ENCODE assay signal across 9 cellular contexts in genomic region chr9:129142536-129142935, GRCh38. TPM values are rescaled to one million over a fixed set of nuclear protein-coding genes. Genes with fewer than 3 reads are reported as not detected.
DNase-seq lines count a peak whose midpoint lies in the region; ATAC-seq, FAIRE-seq and TF ChIP-seq lines count a peak whose summit lies in the region.
"Had no signal": no experiment of that assay in that cellular context is flagged by ENCODE, and none has a peak within 500 bp of the region (broad histone marks: within the 10 kb centered on the region; RNA-seq: fewer than 3 reads in every experiment).

No MANE protein-coding gene starts in this region.

- TF ChIP-seq POLR2A in GM12878 (IDR thresholded peaks at IDR 0.05; ENCODE audit: low read depth, low read length) (no peak), HepG2 (IDR thresholded peaks at IDR 0.05; ENCODE audit: insufficient read depth in 1 of 2, low read depth in 2 of 2, low read length in 2 of 2) (no peak)

- POLR2A ChIA-PET in GM12878 (lab: Charles Lee) (interaction anchor here (0.8 to 2.5 kb wide), 16 partner anchors 11 to 484 kb away, joined by 3 to 11 read pairs (median 3); partner anchors contain the start of genes IER5L, NTMT1 and SH3GLB2), HepG2 (lab: Yijun Ruan, JAX) (interaction anchor here (0.9 to 1.8 kb wide), 4 partner anchors 31 to 478 kb away, joined by 3 to 6 read pairs (median 4); partner anchors contain the start of genes C9orf50 and IER5L)

- WGBS in GM12878 (ENCODE audit: insufficient coverage, insufficient replicate concordance, low lambda C conversion rate, missing lambda C conversion rate) = 75% methylated on average over 7 of the region's 7 CpGs
- 100% methylated on average over 4 of the region's 7 CpGs for WGBS in HepG2 (ENCODE audit: low lambda C conversion rate)

- H3K9me3 Mint-ChIP-seq in HFFc6 = no peaks in the 10 kb centered on the region

- RAD21 ChIA-PET in GM12878 (lab: Charles Lee; ENCODE audit: unreplicated experiment) = interaction anchor here (0.6 to 7.8 kb wide), 18 partner anchors 11 to 483 kb away, joined by 3 to 197 read pairs (median 4); partner anchors contain the start of genes IER5L, NTMT1 and SH3GLB2

- H3K9ac ChIP-seq in GM12878 (ENCODE audit: control insufficient read depth, insufficient read depth, low read length) (peak overlapping the region; percentile 10; the same call in 1 of the 2 replicates), HepG2 (ENCODE audit: insufficient read depth, low read depth, low read length) (no peak overlapping the region), stomach smooth muscle (ENCODE audit: low read length in 2 of 2) (peak overlapping the region; percentile 61 to 62)

- H3K27me3 Mint-ChIP-seq in HFFc6 (ENCODE audit: insufficient read depth) = peaks cover 2% of the 10 kb centered on the region; the same call in 1 of the 2 replicates

- H3K36me3 Mint-ChIP-seq in HFFc6 (ENCODE audit: low read depth) = peaks cover 6% of the 10 kb centered on the region; the same call in 1 of the 2 replicates

- SMC1A ChIA-PET in GM12878 (lab: Charles Lee; ENCODE audit: uncharacterized antibody, unreplicated experiment) = interaction anchor here (0.8 to 8.1 kb wide), 12 partner anchors 9 to 481 kb away, joined by 3 to 116 read pairs (median 8); partner anchors contain the start of genes C9orf50, IER5L and NTMT1

- TF ChIP-seq EP300 in GM12878 (IDR thresholded peaks at IDR 0.05; ENCODE audit: borderline replicate concordance in 1 of 2, control insufficient read depth in 1 of 2, low read depth in 2 of 2, low read length in 2 of 2) (no peak), HepG2 (IDR thresholded peaks at IDR 0.05; ENCODE audit: low read depth in 2 of 2, low read length in 2 of 2) (no peak), HepG2 (CRISPR knock-in tag; IDR thresholded peaks at IDR 0.05; ENCODE audit: borderline replicate concordance) (no peak)

- H3K9me3 ChIP-seq in GM12878 (replicated peaks; ENCODE audit: control insufficient read depth, insufficient read depth, low read length) (no peaks in the 10 kb centered on the region), HepG2 (ENCODE audit: low read length) (no peaks in the 10 kb centered on the region), stomach smooth muscle (ENCODE audit: control insufficient read depth in 2 of 2, low read length in 2 of 2) (no peaks in the 10 kb centered on the region)

- FAIRE-seq in GM12878 (lab: Jason Lieb, UNC) = no peak
- FAIRE-seq in HepG2 (lab: Jason Lieb, UNC) = no peak
- FAIRE-seq: islet of Langerhans had no signal

- H3K4me3 Mint-ChIP-seq in HFFc6 = peak overlapping the region; percentile 76

- TF ChIP-seq RAD21 in GM12878 (IDR thresholded peaks at IDR 0.05; ENCODE audit: insufficient read depth, low read depth, low read length) (no peak), HepG2 (CRISPR knock-in tag; IDR thresholded peaks at IDR 0.05) (no peak)

- H4K20me1 ChIP-seq in GM12878 (ENCODE audit: control insufficient read depth, insufficient read depth) (no peaks in the 10 kb centered on the region), HepG2 (ENCODE audit: insufficient read depth, low read length) (no peaks in the 10 kb centered on the region)

- H3K36me3 ChIP-seq in GM12878 (ENCODE audit: control insufficient read depth in 2 of 2, insufficient read depth in 2 of 2, low read length in 1 of 2) (peaks cover 0 to 18% of the 10 kb centered on the region in 2 experiments; a peak in 3 of 4 replicates), HepG2 (replicated peaks in 1 of 2; ENCODE audit: control insufficient read depth in 1 of 2, insufficient read depth in 2 of 2, low read length in 2 of 2) (peaks cover 8 to 43% of the 10 kb centered on the region in 2 experiments), stomach smooth muscle (ENCODE audit: control insufficient read depth in 2 of 2, insufficient read depth in 2 of 2, low read length in 2 of 2) (peaks cover 4 to 9% of the 10 kb centered on the region in 2 donors)

- H3K27me3 ChIP-seq in GM12878 (replicated peaks in 1 of 2; ENCODE audit: control insufficient read depth in 2 of 2, insufficient read depth in 2 of 2, low read length in 1 of 2) (no peaks in the 10 kb centered on the region), HepG2 (ENCODE audit: control insufficient read depth in 1 of 2, insufficient read depth in 2 of 2, low read length in 2 of 2) (no peaks in the 10 kb centered on the region), stomach smooth muscle (ENCODE audit: control insufficient read depth in 1 of 2, insufficient read depth in 2 of 2, low read length in 2 of 2) (no peaks in the 10 kb centered on the region)

- H3K79me2 ChIP-seq in GM12878 (ENCODE audit: control insufficient read depth, insufficient read depth, low read length) (peaks cover 7% of the 10 kb centered on the region), HepG2 (ENCODE audit: insufficient read depth, low read length) (peaks cover 6% of the 10 kb centered on the region)

- H3K27ac ChIP-seq in GM12878 (ENCODE audit: control insufficient read depth, insufficient read depth) (peak overlapping the region; percentile 100), HepG2 (ENCODE audit: extremely low read length, insufficient read depth, low read length) (no peak overlapping the region), stomach smooth muscle (ENCODE audit: low read length) (peak overlapping the region; percentile 100)

- ATAC-seq in GM12878 = no peak
- no peak for ATAC-seq in HepG2
- no peak for ATAC-seq in HG02870 (IDR thresholded peaks at IDR 0.05; ENCODE audit: unreplicated experiment)
- no peak for ATAC-seq in HG03439 (IDR thresholded peaks at IDR 0.05; ENCODE audit: unreplicated experiment)

- BruUV-seq in GM12878 (replicated peaks; lab: Mats Ljungman, UMichigan) = no TSS peak
- BruUV-seq in HepG2 (replicated peaks; lab: Mats Ljungman, UMichigan) = no TSS peak

- H2AFZ ChIP-seq in GM12878 (ENCODE audit: control insufficient read depth, low read depth, low read length) = no peak overlapping the region
- no peak overlapping the region for H2AFZ ChIP-seq in HepG2 (ENCODE audit: low read length)

- in situ Hi-C loops in GM12878 (cut with MboI) (no loop called here), HepG2 (cut with HindIII; ENCODE audit: extremely low pct_ligation_motif_present, low pct_unique_long_range_greater_than_20kb) (loop anchor here (5.0 kb wide), 2 partner anchors 35 to 480 kb away; partner anchors contain the start of genes C9orf50 and IER5L)

- CTCF ChIA-PET in GM12878 (lab: Yijun Ruan, JAX) (interaction anchor here (0.6 to 11.0 kb wide), 41 partner anchors 9 to 781 kb away, joined by 3 to 273 read pairs (median 4); partner anchors contain the start of genes C9orf50, CRAT, ENDOG and IER5L), HepG2 (lab: Yijun Ruan, JAX; ENCODE audit: low intra/inter-chr PET ratio, low total read pairs) (no interaction called here)

- peaks cover 94% of the 10 kb centered on the region for H3K4me1 Mint-ChIP-seq in HFFc6 (ENCODE audit: low read depth)

- H3K27ac Mint-ChIP-seq in HFFc6 = peak overlapping the region; percentile 97

- intact Hi-C loops in GM12878 (cut with micrococcal nuclease; ENCODE audit: unreplicated experiment) (no loop called here), HepG2 (cut with micrococcal nuclease; ENCODE audit: unreplicated experiment) (loop anchor here (5.0 kb wide), 1 partner anchor 35 kb away; the partner anchor contains the start of gene IER5L)

- H3K4me1 ChIP-seq in GM12878 (ENCODE audit: control insufficient read depth, insufficient read depth, low read length) = peaks cover 43% of the 10 kb centered on the region
- H3K4me1 ChIP-seq in HepG2 (ENCODE audit: insufficient read depth, low read length) = peaks cover 64% of the 10 kb centered on the region
- H3K4me1 ChIP-seq in stomach smooth muscle (ENCODE audit: control insufficient read depth, insufficient read depth, low read length) = peaks cover 92% of the 10 kb centered on the region

- H3K4me3 ChIP-seq in GM12878 (no peak overlapping the region; the same call in 1 of the 2 replicates), HepG2 (replicated peaks in 1 of 3; ENCODE audit: insufficient read depth in 1 of 3, low read depth in 2 of 3, low read length in 3 of 3) (no peak overlapping the region), stomach smooth muscle (ENCODE audit: low read length in 2 of 2) (peak overlapping the region; percentile 36 to 65)

- H3K4me2 ChIP-seq in GM12878 (ENCODE audit: control insufficient read depth, insufficient read depth) (peak overlapping the region; percentile 71), HepG2 (ENCODE audit: low read depth, low read length) (no peak overlapping the region)

- TF ChIP-seq CTCF in HFFc6 (IDR thresholded peaks at IDR 0.05) (no peak), GM12878 (IDR thresholded peaks at IDR 0.05 in 2 of 3, conservative IDR thresholded peaks at IDR 0.05 in 1 of 3; ENCODE audit: control insufficient read depth in 2 of 3, extremely low read depth in 1 of 3, insufficient read depth in 1 of 3, low read depth in 3 of 3, low read length in 3 of 3) (no peak), HepG2 (CRISPR knock-in tag; IDR thresholded peaks at IDR 0.05) (no peak)

- DNase-seq in HFFc6 (no peak), GM12878 (ENCODE audit: low read depth, low spot score) (no peak), HepG2 (ENCODE audit: low spot score) (no peak), mucosa of gallbladder (ENCODE audit: low spot score) (no peak), COLO829 (ENCODE audit: low spot score) (no peak)

RNA-seq across cellular contexts. Expression of gene PTPA, which starts 31.3 kb away (rescaled TPM):
- 100 to 1,000 TPM; 153 to 170 (median 162) TPM for total RNA-seq in HFFc6 (2021; fragmentation: NEBNext Ultra II Directional; extraction: Animal tissue kit (Norgen Biotek cat#: 25700))
- total RNA-seq in GM12878 (2013; cell fraction: nucleolus; rRNA removed) = 38.9 and 47.5 TPM in 2 replicates
- total RNA-seq in GM12878 (2014; rRNA removed) (86.2 and 91.7 TPM in 2 replicates), GM12878 (2014; rRNA removed; fragmentation: Illumina TruSeq; extraction: Trizol) (42.9 and 45.6 TPM in 2 replicates), GM12878 (2021) (91.3 and 100 TPM in 2 replicates), HepG2 (2016; rRNA removed; fragmentation: Illumina TruSeq; extraction: Trizol) (105 and 109 TPM in 2 replicates), mucosa of gallbladder (126 TPM)
- polyA plus RNA-seq in GM12878 (2011; ENCODE audit: low read depth) = 22.8 TPM
- polyA plus RNA-seq in GM12878 (2011; rRNA removed) (90.9 and 111 TPM in 2 replicates), GM12878 (2014; fragmentation: Illumina TruSeq; extraction: Trizol) (56.2 and 61.6 TPM in 2 replicates), GM12878 (2014; fragmentation: Nextera tagmentation; extraction: Ambion mirVana) (1 to 10 TPM; 1.6 to 3.2 TPM), GM12878 (2014; rRNA removed) (69.6 and 81.5 TPM in 2 replicates), GM12878 (2016; fragmentation: Nextera tagmentation; extraction: Ambion mirVana) (10 to 100 TPM; 48.3 to 54.0 TPM), HepG2 (2011; rRNA removed) (79.3 and 86.0 TPM in 2 replicates)
- 132 and 151 TPM in 2 replicates for polyA plus RNA-seq in GM12878 (2011; cell fraction: cytosol; rRNA removed)
- 121 and 122 TPM in 2 replicates for polyA plus RNA-seq in GM12878 (2011; cell fraction: nucleus; rRNA removed)
- 35.0 and 40.3 TPM in 2 replicates for polyA plus RNA-seq in GM12878 (2012)
- 86.4 and 110 TPM in 2 replicates for polyA minus RNA-seq in GM12878 (2011; rRNA and poly(A)+ RNA removed)
- polyA minus RNA-seq in GM12878 (2011; cell fraction: cytosol; rRNA and poly(A)+ RNA removed) = 42.0 and 43.0 TPM in 2 replicates
- polyA minus RNA-seq in GM12878 (2011; cell fraction: nucleus; rRNA and poly(A)+ RNA removed) = 38.0 and 50.2 TPM in 2 replicates
- 13.7 and 14.3 TPM in 2 replicates for total RNA-seq in HepG2 (2016; cell fraction: cytosol; rRNA removed; fragmentation: Illumina TruSeq; extraction: Trizol; ENCODE audit: low read depth)
- total RNA-seq in HepG2 (2016; cell fraction: insoluble cytoplasmic fraction; rRNA removed; fragmentation: Illumina TruSeq; extraction: Trizol) = 107 and 108 TPM in 2 replicates
- 42.5 and 49.9 TPM in 2 replicates for total RNA-seq in HepG2 (2016; cell fraction: membrane; rRNA removed; fragmentation: Illumina TruSeq; extraction: Trizol)
- 57.5 and 66.5 TPM in 2 replicates for total RNA-seq in HepG2 (2016; cell fraction: nucleus; rRNA removed; fragmentation: Illumina TruSeq; extraction: Trizol)
- 78.6 and 93.8 TPM in 2 replicates for polyA plus RNA-seq in HepG2 (2011; cell fraction: cytosol; rRNA removed)
- polyA plus RNA-seq in HepG2 (2011; cell fraction: nucleus; rRNA removed) = 64.7 and 73.4 TPM in 2 replicates
- polyA plus RNA-seq in HepG2 (2012) = 58.7 and 58.8 TPM in 2 replicates
- 12.7 and 14.2 TPM in 2 replicates for polyA plus RNA-seq in HepG2 (2016; cell fraction: cytosol; fragmentation: Illumina TruSeq; extraction: Trizol; ENCODE audit: low read depth)
- polyA plus RNA-seq in HepG2 (2016; cell fraction: insoluble cytoplasmic fraction; fragmentation: Illumina TruSeq; extraction: Trizol; ENCODE audit: low read depth) = 95.6 and 101 TPM in 2 replicates
- polyA plus RNA-seq in HepG2 (2016; cell fraction: membrane; fragmentation: Illumina TruSeq; extraction: Trizol; ENCODE audit: low read depth) = 35.2 and 36.7 TPM in 2 replicates
- 80.4 and 88.7 TPM in 2 replicates for polyA plus RNA-seq in HepG2 (2016; cell fraction: nucleus; fragmentation: Illumina TruSeq; extraction: Trizol; ENCODE audit: insufficient read depth, low read depth)
- polyA minus RNA-seq in HepG2 (2011; rRNA and poly(A)+ RNA removed; ENCODE audit: low replicate concordance) = 104 and 215 TPM in 2 replicates
- 57.5 and 58.2 TPM in 2 replicates for polyA minus RNA-seq in HepG2 (2011; cell fraction: cytosol; rRNA and poly(A)+ RNA removed)
- polyA minus RNA-seq in HepG2 (2011; cell fraction: nucleus; rRNA and poly(A)+ RNA removed) = 32.4 and 34.9 TPM in 2 replicates

RNA-seq across cellular contexts. Expression of gene CRAT, which starts 31.9 kb away (rescaled TPM):
- 10 to 100 TPM; 35.5 to 50.2 (median 42.6) TPM for total RNA-seq in HFFc6 (2021; fragmentation: NEBNext Ultra II Directional; extraction: Animal tissue kit (Norgen Biotek cat#: 25700))
- total RNA-seq in GM12878 (2013; cell fraction: nucleolus; rRNA removed) = 0.59 and 1.1 TPM in 2 replicates
- 2.0 TPM in 2 replicates for total RNA-seq in GM12878 (2014; rRNA removed)
- total RNA-seq in GM12878 (2014; rRNA removed; fragmentation: Illumina TruSeq; extraction: Trizol) = 0.60 and 0.89 TPM in 2 replicates
- total RNA-seq in GM12878 (2021) = 2.9 and 3.4 TPM in 2 replicates
- 0.85 TPM for polyA plus RNA-seq in GM12878 (2011; ENCODE audit: low read depth)
- 0.32 and 0.61 TPM in 2 replicates for polyA plus RNA-seq in GM12878 (2011; rRNA removed)
- 1.1 and 1.6 TPM in 2 replicates for polyA plus RNA-seq in GM12878 (2011; cell fraction: cytosol; rRNA removed)
- 2.0 TPM in 2 replicates for polyA plus RNA-seq in GM12878 (2011; cell fraction: nucleus; rRNA removed)
- polyA plus RNA-seq in GM12878 (2012) = 2.0 and 3.2 TPM in 2 replicates
- polyA plus RNA-seq in GM12878 (2014; fragmentation: Illumina TruSeq; extraction: Trizol) = 0.79 and 1.5 TPM in 2 replicates
- under 1 TPM; 0.10 to 0.47 TPM for polyA plus RNA-seq in GM12878 (2014; fragmentation: Nextera tagmentation; extraction: Ambion mirVana)
- 2.0 and 2.7 TPM in 2 replicates for polyA plus RNA-seq in GM12878 (2014; rRNA removed)
- 1 to 10 TPM; 3.2 to 3.4 TPM for polyA plus RNA-seq in GM12878 (2016; fragmentation: Nextera tagmentation; extraction: Ambion mirVana)
- polyA minus RNA-seq in GM12878 (2011; rRNA and poly(A)+ RNA removed) = 1.0 and 1.5 TPM in 2 replicates
- 0.52 and 3.1 TPM in 2 replicates for polyA minus RNA-seq in GM12878 (2011; cell fraction: cytosol; rRNA and poly(A)+ RNA removed)
- polyA minus RNA-seq in GM12878 (2011; cell fraction: nucleus; rRNA and poly(A)+ RNA removed) = 0.48 and 1.1 TPM in 2 replicates
- 26.6 and 29.3 TPM in 2 replicates for total RNA-seq in HepG2 (2016; rRNA removed; fragmentation: Illumina TruSeq; extraction: Trizol)
- 13.7 and 20.3 TPM in 2 replicates for total RNA-seq in HepG2 (2016; cell fraction: cytosol; rRNA removed; fragmentation: Illumina TruSeq; extraction: Trizol; ENCODE audit: low read depth)
- 24.5 and 28.0 TPM in 2 replicates for total RNA-seq in HepG2 (2016; cell fraction: insoluble cytoplasmic fraction; rRNA removed; fragmentation: Illumina TruSeq; extraction: Trizol)
- total RNA-seq in HepG2 (2016; cell fraction: membrane; rRNA removed; fragmentation: Illumina TruSeq; extraction: Trizol) = 27.1 and 32.0 TPM in 2 replicates
- 17.6 and 18.1 TPM in 2 replicates for total RNA-seq in HepG2 (2016; cell fraction: nucleus; rRNA removed; fragmentation: Illumina TruSeq; extraction: Trizol)
- 26.1 and 31.1 TPM in 2 replicates for polyA plus RNA-seq in HepG2 (2011; rRNA removed)
- 21.4 and 24.4 TPM in 2 replicates for polyA plus RNA-seq in HepG2 (2011; cell fraction: cytosol; rRNA removed)
- polyA plus RNA-seq in HepG2 (2011; cell fraction: nucleus; rRNA removed) = 62.4 and 63.9 TPM in 2 replicates
- 32.3 and 32.7 TPM in 2 replicates for polyA plus RNA-seq in HepG2 (2012)
- polyA plus RNA-seq in HepG2 (2016; cell fraction: cytosol; fragmentation: Illumina TruSeq; extraction: Trizol; ENCODE audit: low read depth) = 18.5 and 23.3 TPM in 2 replicates
- 27.2 and 34.4 TPM in 2 replicates for polyA plus RNA-seq in HepG2 (2016; cell fraction: insoluble cytoplasmic fraction; fragmentation: Illumina TruSeq; extraction: Trizol; ENCODE audit: low read depth)
- polyA plus RNA-seq in HepG2 (2016; cell fraction: membrane; fragmentation: Illumina TruSeq; extraction: Trizol; ENCODE audit: low read depth) = 26.8 and 32.7 TPM in 2 replicates
- 29.5 and 29.9 TPM in 2 replicates for polyA plus RNA-seq in HepG2 (2016; cell fraction: nucleus; fragmentation: Illumina TruSeq; extraction: Trizol; ENCODE audit: insufficient read depth, low read depth)
- polyA minus RNA-seq in HepG2 (2011; rRNA and poly(A)+ RNA removed; ENCODE audit: low replicate concordance) = 7.1 and 60.6 TPM in 2 replicates
- polyA minus RNA-seq in HepG2 (2011; cell fraction: cytosol; rRNA and poly(A)+ RNA removed) = 24.5 and 25.6 TPM in 2 replicates
- 11.7 and 16.0 TPM in 2 replicates for polyA minus RNA-seq in HepG2 (2011; cell fraction: nucleus; rRNA and poly(A)+ RNA removed)
- 83.8 TPM for total RNA-seq in mucosa of gallbladder

RNA-seq across cellular contexts. Expression of gene IER5L, which starts 35.5 kb away (rescaled TPM):
- 10 to 100 TPM; 28.5 to 45.1 (median 42.2) TPM for total RNA-seq in HFFc6 (2021; fragmentation: NEBNext Ultra II Directional; extraction: Animal tissue kit (Norgen Biotek cat#: 25700))
- total RNA-seq in GM12878 (2013; cell fraction: nucleolus; rRNA removed) = 1.3 and 1.4 TPM in 2 replicates
- 1.4 and 1.7 TPM in 2 replicates for total RNA-seq in GM12878 (2014; rRNA removed)
- total RNA-seq in GM12878 (2014; rRNA removed; fragmentation: Illumina TruSeq; extraction: Trizol) = 0.09 and 0.14 TPM in 2 replicates
- 1.2 TPM in 2 replicates for total RNA-seq in GM12878 (2021)
- polyA plus RNA-seq in GM12878 (2011; ENCODE audit: low read depth) = not detected
- 0.35 and 0.52 TPM in 2 replicates for polyA plus RNA-seq in GM12878 (2011; rRNA removed)
- polyA plus RNA-seq in GM12878 (2011; cell fraction: cytosol; rRNA removed) = 0.49 and 0.57 TPM in 2 replicates
- polyA plus RNA-seq in GM12878 (2011; cell fraction: nucleus; rRNA removed) = 1.2 and 1.7 TPM in 2 replicates
- polyA plus RNA-seq in GM12878 (2012) = 0.22 and 0.31 TPM in 2 replicates
- polyA plus RNA-seq in GM12878 (2014; fragmentation: Illumina TruSeq; extraction: Trizol) = 0.04 TPM in 1 of 2 replicates, not detected in the other
- under 1 TPM; 0.08 to 0.13 TPM for polyA plus RNA-seq in GM12878 (2014; fragmentation: Nextera tagmentation; extraction: Ambion mirVana)
- 0.67 and 1.2 TPM in 2 replicates for polyA plus RNA-seq in GM12878 (2014; rRNA removed)
- under 1 TPM; 0.13 to 0.20 TPM for polyA plus RNA-seq in GM12878 (2016; fragmentation: Nextera tagmentation; extraction: Ambion mirVana)
- polyA minus RNA-seq in GM12878 (2011; rRNA and poly(A)+ RNA removed) = 0.15 and 0.36 TPM in 2 replicates
- 0.83 and 0.94 TPM in 2 replicates for polyA minus RNA-seq in GM12878 (2011; cell fraction: cytosol; rRNA and poly(A)+ RNA removed)
- polyA minus RNA-seq in GM12878 (2011; cell fraction: nucleus; rRNA and poly(A)+ RNA removed) = 2.7 and 4.0 TPM in 2 replicates
- total RNA-seq in HepG2 (2016; rRNA removed; fragmentation: Illumina TruSeq; extraction: Trizol) = 2.5 and 3.3 TPM in 2 replicates
- 2.4 and 2.5 TPM in 2 replicates for total RNA-seq in HepG2 (2016; cell fraction: cytosol; rRNA removed; fragmentation: Illumina TruSeq; extraction: Trizol; ENCODE audit: low read depth)
- total RNA-seq in HepG2 (2016; cell fraction: insoluble cytoplasmic fraction; rRNA removed; fragmentation: Illumina TruSeq; extraction: Trizol) = 2.6 and 3.2 TPM in 2 replicates
- total RNA-seq in HepG2 (2016; cell fraction: membrane; rRNA removed; fragmentation: Illumina TruSeq; extraction: Trizol) = 2.0 and 2.7 TPM in 2 replicates
- 0.84 and 1.2 TPM in 2 replicates for total RNA-seq in HepG2 (2016; cell fraction: nucleus; rRNA removed; fragmentation: Illumina TruSeq; extraction: Trizol)
- 1.8 and 3.6 TPM in 2 replicates for polyA plus RNA-seq in HepG2 (2011; rRNA removed)
- 2.1 and 3.1 TPM in 2 replicates for polyA plus RNA-seq in HepG2 (2011; cell fraction: cytosol; rRNA removed)
- 4.4 and 4.5 TPM in 2 replicates for polyA plus RNA-seq in HepG2 (2011; cell fraction: nucleus; rRNA removed)
- 1.5 and 2.6 TPM in 2 replicates for polyA plus RNA-seq in HepG2 (2012)
- polyA plus RNA-seq in HepG2 (2016; cell fraction: cytosol; fragmentation: Illumina TruSeq; extraction: Trizol; ENCODE audit: low read depth) = 0.59 and 0.61 TPM in 2 replicates
- 2.2 and 2.5 TPM in 2 replicates for polyA plus RNA-seq in HepG2 (2016; cell fraction: insoluble cytoplasmic fraction; fragmentation: Illumina TruSeq; extraction: Trizol; ENCODE audit: low read depth)
- 0.52 and 0.74 TPM in 2 replicates for polyA plus RNA-seq in HepG2 (2016; cell fraction: membrane; fragmentation: Illumina TruSeq; extraction: Trizol; ENCODE audit: low read depth)
- polyA plus RNA-seq in HepG2 (2016; cell fraction: nucleus; fragmentation: Illumina TruSeq; extraction: Trizol; ENCODE audit: insufficient read depth, low read depth) = 1.3 and 2.1 TPM in 2 replicates
- polyA minus RNA-seq in HepG2 (2011; rRNA and poly(A)+ RNA removed; ENCODE audit: low replicate concordance) = 5.5 and 12.0 TPM in 2 replicates
- polyA minus RNA-seq in HepG2 (2011; cell fraction: cytosol; rRNA and poly(A)+ RNA removed) = 5.6 and 6.2 TPM in 2 replicates
- polyA minus RNA-seq in HepG2 (2011; cell fraction: nucleus; rRNA and poly(A)+ RNA removed) = 1.2 and 1.9 TPM in 2 replicates
- total RNA-seq in mucosa of gallbladder = 43.5 TPM

Comparison
In these comparisons a context has a peak if more than half of its experiments do, and no peak if none do; other contexts are left out.
1. H3K4me3 ChIP-seq: peak in stomach smooth muscle (2 of 2); none in GM12878 (single experiment) and HepG2 (0 of 3).
2. RNA of gene IER5L, which starts 35.5 kb away (total RNA-seq): 43.5 TPM in mucosa of gallbladder (single experiment) and 28.5 to 45.1 TPM in HFFc6; 0.84 to 3.3 TPM in HepG2 and 0.09 to 1.7 TPM in GM12878; every median in the first group is over 4 times any median in the second.